In genomic region chr3:22471557-22471956, GRCh38 we compare ENCODE assay signal across 37 cellular contexts.
DNase-seq lines count a peak whose midpoint lies in the region; ATAC-seq, FAIRE-seq and TF ChIP-seq lines count a peak whose summit lies in the region.
"Had no signal": no experiment of that assay in that cellular context is flagged by ENCODE, and none has a peak within 500 bp of the region (broad histone marks: within the 10 kb centered on the region; RNA-seq: fewer than 3 reads in every experiment).

No MANE protein-coding gene starts in this region.

- no peaks in the 10 kb centered on the region for H3K79me1 ChIP-seq in H1 (ENCODE audit: low read depth, low read length)

- in situ Hi-C loops in gastrocnemius medialis (cut with MboI; ENCODE audit: low sequenced_read_pairs in 4 of 4) = no loop called here

- H3K4me1 Mint-ChIP-seq in neural crest cell = no peaks in the 10 kb centered on the region
- no peaks in the 10 kb centered on the region for H3K4me1 Mint-ChIP-seq in immature natural killer cell
- H3K4me1 Mint-ChIP-seq: B cell; CD4-positive, alpha-beta memory T cell; CD4-positive, CD25-positive, alpha-beta regulatory T cell; CD8-positive, alpha-beta memory T cell had no signal

- H3K18ac ChIP-seq in H1 (ENCODE audit: extremely low read depth, low read length) = no peak overlapping the region

- POLR2A ChIA-PET in H1 (lab: Charles Lee; ENCODE audit: partially characterized antibody) = no interaction called here

- H4K91ac ChIP-seq in H1 (replicated peaks; ENCODE audit: insufficient read length, low read length) = no peak overlapping the region

- H3K9me3 ChIP-seq in H1 (ENCODE audit: insufficient read depth in 2 of 2, low read depth in 1 of 2, low read length in 1 of 2) (no peaks in the 10 kb centered on the region), left lung (no peaks in the 10 kb centered on the region), upper lobe of right lung (no peaks in the 10 kb centered on the region), gastrocnemius medialis (no peaks in the 10 kb centered on the region)
- H3K9me3 ChIP-seq: A549; BE2C; BLaER1; BLaER1 treated with 17β-estradiol and CSF1 and Interleukin-3, amounts not matched to agents 10 nM and 100 nM; Caco-2 had no signal

- no peak overlapping the region for H3K56ac ChIP-seq in H1 (replicated peaks; ENCODE audit: insufficient read length, low read depth, low read length)

- ATAC-seq in left lung (peak; percentile 52), upper lobe of right lung (peak; percentile 69), left colon (no peak), gastrocnemius medialis (no peak)
- ATAC-seq: A549; CD8-positive, alpha-beta T cell had no signal

- no peak overlapping the region for H3K27ac ChIP-seq in H1 (ENCODE audit: low read depth, low read length)
- no peak overlapping the region for H3K27ac ChIP-seq in left lung
- H3K27ac ChIP-seq in upper lobe of right lung = no peak overlapping the region
- no peak overlapping the region for H3K27ac ChIP-seq in gastrocnemius medialis
- H3K27ac ChIP-seq: 22Rv1; A549; BLaER1; BLaER1 treated with 17β-estradiol and CSF1 and Interleukin-3, amounts not matched to agents 10 nM and 100 nM; C4-2B had no signal

- H3K14ac ChIP-seq in H1 (ENCODE audit: insufficient read length) = no peak overlapping the region

- no peak overlapping the region for H2BK15ac ChIP-seq in H1 (ENCODE audit: low read length)

- H3K27ac Mint-ChIP-seq in neural crest cell (ENCODE audit: unreplicated experiment) (peak overlapping the region; percentile 37), immature natural killer cell (no peak overlapping the region)
- H3K27ac Mint-ChIP-seq: B cell; CD14-positive monocyte; CD4-positive, alpha-beta memory T cell; CD4-positive, alpha-beta T cell; CD4-positive, CD25-positive, alpha-beta regulatory T cell; CD8-positive, alpha-beta memory T cell; CD8-positive, alpha-beta T cell had no signal

- H2BK120ac ChIP-seq in H1 (replicated peaks; ENCODE audit: low read depth, low read length) = no peak overlapping the region

- H4K20me1 ChIP-seq in H1 (replicated peaks in 1 of 2; ENCODE audit: control insufficient read depth in 1 of 2, insufficient read depth in 2 of 2, low read length in 2 of 2) = no peaks in the 10 kb centered on the region
- H4K20me1 ChIP-seq: BLaER1; BLaER1 treated with 17β-estradiol and CSF1 and Interleukin-3, amounts not matched to agents 10 nM and 100 nM had no signal

- H3K36me3 Mint-ChIP-seq in neural crest cell (ENCODE audit: low read depth) (no peaks in the 10 kb centered on the region), immature natural killer cell (no peaks in the 10 kb centered on the region)
- H3K36me3 Mint-ChIP-seq: CD14-positive monocyte; CD4-positive, alpha-beta memory T cell; CD4-positive, CD25-positive, alpha-beta regulatory T cell; CD8-positive, alpha-beta memory T cell; CD8-positive, alpha-beta T cell had no signal

- FAIRE-seq in H1 (lab: Jason Lieb, UNC) = no peak
- FAIRE-seq: A204.1, A549, D721Med had no signal

- H4K5ac ChIP-seq in H1 (ENCODE audit: insufficient read length, low read depth, low read length) = no peak overlapping the region

- H3K4me3 Mint-ChIP-seq in neural crest cell (no peak overlapping the region), immature natural killer cell (no peak overlapping the region)
- H3K4me3 Mint-ChIP-seq: B cell; CD14-positive monocyte; CD4-positive, alpha-beta memory T cell; CD4-positive, alpha-beta T cell; CD4-positive, CD25-positive, alpha-beta regulatory T cell; CD8-positive, alpha-beta memory T cell; CD8-positive, alpha-beta T cell had no signal

- TF ChIP-seq CTCF in H1 (IDR thresholded peaks at IDR 0.05; ENCODE audit: control extremely low read depth in 1 of 3, insufficient read depth in 1 of 3, low read depth in 1 of 3, low read length in 3 of 3) (no peak), left lung (IDR thresholded peaks at IDR 0.05) (no peak), neural crest cell (conservative IDR thresholded peaks at IDR 0.05) (no peak), upper lobe of right lung (IDR thresholded peaks at IDR 0.05) (no peak), gastrocnemius medialis (IDR thresholded peaks at IDR 0.05 in 4 of 5, conservative IDR thresholded peaks at IDR 0.05 in 1 of 5) (no peak)

- TF ChIP-seq EP300 in H1 (IDR thresholded peaks at IDR 0.05; ENCODE audit: borderline replicate concordance in 1 of 2, low read depth in 2 of 2, low read length in 2 of 2) = no peak

- H3K27me3 Mint-ChIP-seq in neural crest cell (ENCODE audit: low read depth) (peaks cover 2% of the 10 kb centered on the region), immature natural killer cell (ENCODE audit: low read depth in 3 of 3) (no peaks in the 10 kb centered on the region)
- H3K27me3 Mint-ChIP-seq: CD4-positive, alpha-beta memory T cell; CD4-positive, alpha-beta T cell; CD4-positive, CD25-positive, alpha-beta regulatory T cell; CD8-positive, alpha-beta memory T cell had no signal

- no peak overlapping the region for H3K4me2 ChIP-seq in H1 (ENCODE audit: insufficient read depth in 1 of 2, low read depth in 2 of 2, low read length in 2 of 2)
- H3K4me2 ChIP-seq: A549; BLaER1; BLaER1 treated with 17β-estradiol and CSF1 and Interleukin-3, amounts not matched to agents 10 nM and 100 nM had no signal

- CTCF ChIA-PET in H1 (lab: Charles Lee; ENCODE audit: partially characterized antibody) = no interaction called here

- 92% methylated on average over 4 of the region's 4 CpGs; no CpG with 5 or more reads in 1 of the 2 experiments for WGBS in H1 (ENCODE audit: extremely low coverage in 1 of 2, insufficient coverage in 1 of 2, insufficient read length in 1 of 2, insufficient replicate concordance in 2 of 2, low coverage in 1 of 2, low lambda C conversion rate in 2 of 2, missing lambda C conversion rate in 1 of 2), 2 experiments

- H4K8ac ChIP-seq in H1 (ENCODE audit: extremely low read depth, insufficient read depth, low read length) = no peak overlapping the region

- H3K4me3 ChIP-seq in H1 (ENCODE audit: extremely low read depth in 1 of 4, insufficient read depth in 2 of 4, low read depth in 3 of 4, low read length in 4 of 4) (no peak overlapping the region), left lung (no peak overlapping the region), upper lobe of right lung (no peak overlapping the region), gastrocnemius medialis (no peak overlapping the region)
- H3K4me3 ChIP-seq: A549; BLaER1; BLaER1 treated with 17β-estradiol and CSF1 and Interleukin-3, amounts not matched to agents 10 nM and 100 nM had no signal

- H3K36me3 ChIP-seq in H1 (ENCODE audit: control insufficient read depth in 2 of 4, insufficient read depth in 4 of 4, low read length in 3 of 4) = no peaks in the 10 kb centered on the region
- no peaks in the 10 kb centered on the region for H3K36me3 ChIP-seq in left lung
- no peaks in the 10 kb centered on the region for H3K36me3 ChIP-seq in upper lobe of right lung
- no peaks in the 10 kb centered on the region for H3K36me3 ChIP-seq in gastrocnemius medialis
- H3K36me3 ChIP-seq: BE2C; BLaER1; BLaER1 treated with 17β-estradiol and CSF1 and Interleukin-3, amounts not matched to agents 10 nM and 100 nM had no signal

- no peaks in the 10 kb centered on the region for H3K4me1 ChIP-seq in H1 (replicated peaks in 1 of 4; ENCODE audit: control insufficient read depth in 3 of 4, insufficient read depth in 4 of 4, low read length in 3 of 4)
- no peaks in the 10 kb centered on the region for H3K4me1 ChIP-seq in left lung
- H3K4me1 ChIP-seq in upper lobe of right lung = no peaks in the 10 kb centered on the region
- no peaks in the 10 kb centered on the region for H3K4me1 ChIP-seq in gastrocnemius medialis
- H3K4me1 ChIP-seq: A549, BE2C, BLaER1, Caco-2 had no signal

- no peaks in the 10 kb centered on the region for H3K23me2 ChIP-seq in H1 (ENCODE audit: low read depth, low read length)

- H2BK5ac ChIP-seq in H1 (ENCODE audit: low read depth, low read length) = no peak overlapping the region

- H2AFZ ChIP-seq in H1 (ENCODE audit: low read length) = peak overlapping the region; percentile 62; the same call in 1 of the 2 replicates

- H3K4ac ChIP-seq in H1 (replicated peaks; ENCODE audit: insufficient read length, low read depth, low read length) = no peak overlapping the region

- no peak overlapping the region for H2BK20ac ChIP-seq in H1 (ENCODE audit: low read length)

- no peaks in the 10 kb centered on the region for H3K79me2 ChIP-seq in H1 (ENCODE audit: control insufficient read depth in 1 of 2, insufficient read depth in 2 of 2, low read length in 2 of 2)

- H3K27me3 ChIP-seq in H1 (replicated peaks in 1 of 4; ENCODE audit: control insufficient read depth in 3 of 4, extremely low read depth in 1 of 4, insufficient read depth in 3 of 4, low read length in 3 of 4) (no peaks in the 10 kb centered on the region), left lung (no peaks in the 10 kb centered on the region), upper lobe of right lung (no peaks in the 10 kb centered on the region), gastrocnemius medialis (no peaks in the 10 kb centered on the region)
- H3K27me3 ChIP-seq: BE2C; BLaER1; BLaER1 treated with 17β-estradiol and CSF1 and Interleukin-3, amounts not matched to agents 10 nM and 100 nM had no signal

- no peak overlapping the region for H3K9ac ChIP-seq in H1 (replicated peaks in 1 of 4; ENCODE audit: extremely low read depth in 1 of 4, low read depth in 3 of 4, low read length in 3 of 4)
- H3K9ac ChIP-seq: BLaER1; BLaER1 treated with 17β-estradiol and CSF1 and Interleukin-3, amounts not matched to agents 10 nM and 100 nM had no signal

- no peak overlapping the region for H2BK12ac ChIP-seq in H1 (ENCODE audit: low read depth, low read length)

- TF ChIP-seq POLR2A in H1 (IDR thresholded peaks at IDR 0.05; ENCODE audit: control extremely low read depth in 1 of 2, low read depth in 2 of 2, low read length in 2 of 2) (no peak), gastrocnemius medialis (IDR thresholded peaks at IDR 0.05) (no peak)

- no peak overlapping the region for H3K23ac ChIP-seq in H1 (ENCODE audit: insufficient read length)

- DNase-seq in H1 (ENCODE audit: low read depth in 1 of 2, low spot score in 2 of 2) (no peak), left lung (no peak), neural crest cell (ENCODE audit: low read depth, low spot score) (no peak), upper lobe of right lung (no peak), immature natural killer cell (no peak), left colon (no peak), gastrocnemius medialis (no peak), NOMO-1 treated with DMSO at 0.1 percent for 48 hours (lab: John Stamatoyannopoulos, UW; ENCODE audit: unreplicated experiment) (no peak)
- DNase-seq: 8988T; ACHN; AML-193; BE2C; C1 segment of cervical spinal cord; Caco-2; Calu3; CD4-positive, alpha-beta memory T cell; CD4-positive, alpha-beta T cell; CD4-positive, CD25-positive, alpha-beta regulatory T cell; CD8-positive, alpha-beta memory T cell; CD8-positive, alpha-beta T cell; COR-L47; DMS 273 treated with DMSO at 0.1 percent for 48 hours; DMS153; DMS53; DMS79; DMS79 treated with DMSO at 0.1 percent for 48 hours; DND-41; EL had no signal

- intact Hi-C loops in left lung (cut with DNase I) = no loop called here
- intact Hi-C loops in upper lobe of right lung (cut with DNase I) = no loop called here
- intact Hi-C loops in left colon (cut with DNase I, micrococcal nuclease) = no loop called here
- intact Hi-C loops in gastrocnemius medialis (cut with DNase I; ENCODE audit: low total_unique reads) = no loop called here

- TF ChIP-seq RAD21 in H1 (IDR thresholded peaks at IDR 0.05 in 1 of 2, conservative IDR thresholded peaks at IDR 0.05 in 1 of 2; ENCODE audit: low read depth in 2 of 2, low read length in 2 of 2) = no peak

- H2AK5ac ChIP-seq in H1 (ENCODE audit: low read depth, low read length) = no peak overlapping the region

- H3K9me3 Mint-ChIP-seq in neural crest cell = no peaks in the 10 kb centered on the region
- H3K9me3 Mint-ChIP-seq in immature natural killer cell = peaks cover 2 to 27% (median 5%) of the 10 kb centered on the region in 6 donors
- H3K9me3 Mint-ChIP-seq: CD4-positive, alpha-beta T cell; CD8-positive, alpha-beta T cell had no signal

Comparison
In these comparisons a context has a peak if more than half of its experiments do, and no peak if none do; other contexts are left out.
1. ATAC-seq: peak in left lung (single experiment) and upper lobe of right lung (single experiment); none in left colon (single experiment) and gastrocnemius medialis (0 of 2).